ENCODE assay signal across 8 cellular contexts in genomic region chr12:45216297-45216982, GRCh38. TPM values are rescaled to one million over a fixed set of nuclear protein-coding genes. Genes with fewer than 3 reads are reported as not detected.
A peak's percentile ranks its signal among the peaks of the same experiment; 100 is the strongest.
DNase-seq lines count a peak whose midpoint lies in the region; ATAC-seq, FAIRE-seq and TF ChIP-seq lines count a peak whose summit lies in the region.

No MANE protein-coding gene starts in this region.

- WGBS in GM12878 (ENCODE audit: insufficient coverage, insufficient replicate concordance, low lambda C conversion rate, missing lambda C conversion rate), result 2% methylated on average over 53 of the region's 62 CpGs
- whole genome bisulfite sequencing in spleen, 5 donors, result 0 to 1% (median 0%) methylated on average over 35 to 62 of the region's 62 CpGs

- intact Hi-C loops in GM12878 (cut with micrococcal nuclease; ENCODE audit: unreplicated experiment) (loop anchor here (2.0 to 10.0 kb wide), 3 partner anchors 46 to 1158 kb away; partner anchors contain the start of genes ARID2 and SLC38A2), spleen (cut with DNase I; ENCODE audit: low total_unique reads) (no loop called here)

- H3K36me3 ChIP-seq in GM12878 (ENCODE audit: control insufficient read depth in 2 of 2, insufficient read depth in 2 of 2, low read length in 1 of 2) (no peaks in the 10 kb centered on the region), spleen (no peaks in the 10 kb centered on the region)

- no peak for TF ChIP-seq EP300 in GM12878 (IDR thresholded peaks at IDR 0.05; ENCODE audit: borderline replicate concordance in 1 of 2, control insufficient read depth in 1 of 2, low read depth in 2 of 2, low read length in 2 of 2)

- no peak for FAIRE-seq in GM12878 (lab: Jason Lieb, UNC)

- H3K9me3 ChIP-seq in GM12878 (replicated peaks; ENCODE audit: control insufficient read depth, insufficient read depth, low read length) (no peaks in the 10 kb centered on the region), spleen (no peaks in the 10 kb centered on the region)

- DNase-seq in COLO668 (lab: John Stamatoyannopoulos, UW; ENCODE audit: unreplicated experiment), result peak; percentile 47
- peak; percentile 9 to 67 (median 26) for DNase-seq in T-helper 2 cell
- no peak for DNase-seq in GM12878 (ENCODE audit: low read depth, low spot score)
- peak; percentile 47 for DNase-seq in iPS-NIHi7 (ENCODE audit: extremely low spot score)
- DNase-seq in spleen, result peak; percentile 90
- no peak for DNase-seq in GOT3 (lab: John Stamatoyannopoulos, UW)

- TF ChIP-seq CTCF in GM12878 (IDR thresholded peaks at IDR 0.05 in 2 of 3, conservative IDR thresholded peaks at IDR 0.05 in 1 of 3; ENCODE audit: control insufficient read depth in 2 of 3, extremely low read depth in 1 of 3, insufficient read depth in 1 of 3, low read depth in 3 of 3, low read length in 3 of 3) (peak; percentile 28 to 32 (median 31); a peak in 3 of 6 replicates), spleen (IDR thresholded peaks at IDR 0.05 in 8 of 11, conservative IDR thresholded peaks at IDR 0.05 in 3 of 11) (peak in 8 of 11 experiments; percentile 4 to 47 (median 29))

- peak overlapping the region; percentile 90 for H2AFZ ChIP-seq in GM12878 (ENCODE audit: control insufficient read depth, low read depth, low read length)

- no peaks in the 10 kb centered on the region for H3K27me3 ChIP-seq in GM12878 (replicated peaks in 1 of 2; ENCODE audit: control insufficient read depth in 2 of 2, insufficient read depth in 2 of 2, low read length in 1 of 2)
- no peaks in the 10 kb centered on the region for H3K27me3 ChIP-seq in spleen (replicated peaks in 1 of 7)

- H3K9ac ChIP-seq in GM12878 (ENCODE audit: control insufficient read depth, insufficient read depth, low read length), result peak overlapping the region; percentile 95

- peak overlapping the region; percentile 84; the same call in 1 of the 2 replicates for H3K4me2 ChIP-seq in GM12878 (ENCODE audit: control insufficient read depth, insufficient read depth)

- in situ Hi-C loops in GM12878 (cut with MboI), result no loop called here

- ATAC-seq in GM19438 (IDR thresholded peaks at IDR 0.05; ENCODE audit: low read depth, unreplicated experiment) (peak; percentile 42), HG03571 (IDR thresholded peaks at IDR 0.05; ENCODE audit: unreplicated experiment) (peak; percentile 40), GM12878 (peak; percentile 67)

- POLR2A ChIA-PET in GM12878 (lab: Charles Lee), result no interaction called here

- TF ChIP-seq RAD21 in GM12878 (IDR thresholded peaks at IDR 0.05; ENCODE audit: insufficient read depth, low read depth, low read length), result no peak

- RAD21 ChIA-PET in GM12878 (lab: Charles Lee; ENCODE audit: unreplicated experiment), result interaction anchor here (0.7 to 1.8 kb wide), 11 partner anchors 8 to 510 kb away, joined by 3 to 9 read pairs (median 3); no protein-coding TSS in a partner anchor

- H3K4me3 ChIP-seq in GM12878, result peak overlapping the region; percentile 99
- H3K4me3 ChIP-seq in spleen, result peak overlapping the region; percentile 60 to 96 (median 86)

- H3K27ac ChIP-seq in GM12878 (ENCODE audit: control insufficient read depth, insufficient read depth) (peak overlapping the region; percentile 94), spleen (peak overlapping the region; percentile 81 to 96 (median 94))

- BruUV-seq in GM12878 (replicated peaks; lab: Mats Ljungman, UMichigan), result no TSS peak

- peaks cover 7% of the 10 kb centered on the region for H3K4me1 ChIP-seq in GM12878 (ENCODE audit: control insufficient read depth, insufficient read depth, low read length)
- peaks cover 3 to 59% (median 36%) of the 10 kb centered on the region in 6 donors for H3K4me1 ChIP-seq in spleen

- CTCF ChIA-PET in GM12878 (lab: Yijun Ruan, JAX), result interaction anchor here (0.6 to 3.2 kb wide), 9 partner anchors 17 to 327 kb away, joined by 3 to 25 read pairs (median 4); no protein-coding TSS in a partner anchor

- H4K20me1 ChIP-seq in GM12878 (ENCODE audit: control insufficient read depth, insufficient read depth), result no peaks in the 10 kb centered on the region

- TF ChIP-seq POLR2A in GM12878 (IDR thresholded peaks at IDR 0.05; ENCODE audit: low read depth, low read length) (no peak), spleen (IDR thresholded peaks at IDR 0.05) (no peak)

- peaks cover 58% of the 10 kb centered on the region for H3K79me2 ChIP-seq in GM12878 (ENCODE audit: control insufficient read depth, insufficient read depth, low read length)

- SMC1A ChIA-PET in GM12878 (lab: Charles Lee; ENCODE audit: uncharacterized antibody, unreplicated experiment), result interaction anchor here (0.7 to 2.0 kb wide), 13 partner anchors 8 to 526 kb away, joined by 3 to 13 read pairs (median 4); no protein-coding TSS in a partner anchor

TF ChIP-seq in GM12878, 131 proteins besides CTCF, POLR2A, EP300 and RAD21 (continues in another document):
- peak in 1 of 2 experiments; percentile 17; a peak in 1 of 4 replicates for TF ChIP-seq BHLHE40 (IDR thresholded peaks at IDR 0.05; ENCODE audit: borderline replicate concordance in 1 of 2, low read depth in 2 of 2, low read length in 1 of 2)
- peak; percentile 67; the same call in 1 of the 2 replicates for TF ChIP-seq GATAD2B (conservative IDR thresholded peaks at IDR 0.05; ENCODE audit: low read depth)
- no peak for TF ChIP-seq SREBF2 (IDR thresholded peaks at IDR 0.05; ENCODE audit: low read length)
- no peak for TF ChIP-seq POLR2AphosphoS2 (IDR thresholded peaks at IDR 0.05; ENCODE audit: low read depth, low read length)
- peak; percentile 28 for TF ChIP-seq KLF5 (IDR thresholded peaks at IDR 0.05; ENCODE audit: partially characterized antibody)
- TF ChIP-seq MXI1 (IDR thresholded peaks at IDR 0.05; ENCODE audit: low read depth, low read length), result peak; percentile 21; the same call in 1 of the 2 replicates
- 0 out of 2 replicates have a peak, but pooled peaks have one; percentile 9 for TF ChIP-seq TCF3 (IDR thresholded peaks at IDR 0.05; ENCODE audit: borderline replicate concordance, insufficient read depth, low read depth, low read length)
- TF ChIP-seq NKRF (conservative IDR thresholded peaks at IDR 0.05), result peak; percentile 19; the same call in 1 of the 2 replicates
- TF ChIP-seq EED (IDR thresholded peaks at IDR 0.05; ENCODE audit: low read depth), result peak; percentile 61; the same call in 1 of the 2 replicates
- TF ChIP-seq HCFC1 (IDR thresholded peaks at IDR 0.05; ENCODE audit: low read length), result no peak
- peak; percentile 22; the same call in 1 of the 2 replicates for TF ChIP-seq SPI1 (IDR thresholded peaks at IDR 0.05; ENCODE audit: borderline replicate concordance, insufficient read depth, low read depth, low read length)
- 0 out of 2 replicates have a peak, but pooled peaks have one; percentile 25 for TF ChIP-seq NR2F1 (conservative IDR thresholded peaks at IDR 0.05)

RNA-seq across cellular contexts. Expression of gene ANO6, which starts 0.5 kb away (rescaled TPM):
- 79.6 and 85.6 TPM in 2 replicates for total RNA-seq in GM12878 (2013; cell fraction: nucleolus; rRNA removed)
- total RNA-seq in GM12878 (2014; rRNA removed) (26.9 and 28.5 TPM in 2 replicates), GM12878 (2014; rRNA removed; fragmentation: Illumina TruSeq; extraction: Trizol) (30.3 and 32.3 TPM in 2 replicates), GM12878 (2021) (25.3 and 26.8 TPM in 2 replicates), spleen (10 to 100 TPM; 29.7 to 38.5 (median 33.0) TPM)
- polyA plus RNA-seq in GM12878 (2011; ENCODE audit: low read depth), result 11.7 TPM
- polyA plus RNA-seq in GM12878 (2011; rRNA removed) (30.3 and 41.6 TPM in 2 replicates), GM12878 (2014; fragmentation: Illumina TruSeq; extraction: Trizol) (27.6 and 35.8 TPM in 2 replicates), GM12878 (2014; fragmentation: Nextera tagmentation; extraction: Ambion mirVana) (1 to 10 TPM; 4.6 to 5.6 TPM), GM12878 (2014; rRNA removed) (14.8 and 18.2 TPM in 2 replicates), GM12878 (2016; fragmentation: Nextera tagmentation; extraction: Ambion mirVana) (10 to 100 TPM; 23.4 to 25.2 TPM), spleen (1 to 10 TPM; 2.3 to 4.3 (median 3.7) TPM)
- polyA plus RNA-seq in GM12878 (2011; cell fraction: cytosol; rRNA removed), result 16.8 and 21.9 TPM in 2 replicates
- polyA plus RNA-seq in GM12878 (2011; cell fraction: nucleus; rRNA removed), result 18.3 and 20.8 TPM in 2 replicates
- polyA plus RNA-seq in GM12878 (2012), result 15.4 and 22.1 TPM in 2 replicates
- polyA minus RNA-seq in GM12878 (2011; rRNA and poly(A)+ RNA removed), result 45.6 and 46.3 TPM in 2 replicates
- 14.7 and 15.4 TPM in 2 replicates for polyA minus RNA-seq in GM12878 (2011; cell fraction: cytosol; rRNA and poly(A)+ RNA removed)
- 28.4 and 38.5 TPM in 2 replicates for polyA minus RNA-seq in GM12878 (2011; cell fraction: nucleus; rRNA and poly(A)+ RNA removed)

Comparison
In these comparisons a context has a peak if more than half of its experiments do, and no peak if none do; other contexts are left out.
1. DNase-seq: peak in COLO668 (single experiment), T-helper 2 cell (5 of 5), iPS-NIHi7 (single experiment) and spleen (single experiment); none in GM12878 (single experiment) and GOT3 (single experiment).
2. Peak in every context shown above with its lines, with median percentiles within 50 percentile points of each other: ATAC-seq.